In genomic region chr13:71033026-71033425, GRCh38 we compare ENCODE assay signal across 28 cellular contexts.
"Had no signal": no experiment of that assay in that cellular context is flagged by ENCODE, and none has a peak within 500 bp of the region (broad histone marks: within the 10 kb centered on the region; RNA-seq: fewer than 3 reads in every experiment).

No MANE protein-coding gene starts in this region.

- H3K27me3 Mint-ChIP-seq: naive thymus-derived CD4-positive, alpha-beta T cell; natural killer cell treated with Interleukin-12 subunit alpha and Interleukin-12 subunit beta and Interleukin-15 and Interleukin-18, amount 100 ng/mL, for 72 hours; stimulated activated memory B cell treated with anti-CD40 and anti-IgM and Interleukin-4, amounts not matched to agents 10 μg/mL and 1 μg/mL and 100 μg/mL, for 72 hours; type B pancreatic cell had no signal

- H3K4me3 ChIP-seq: heart right ventricle, hepatocyte, lower lobe of right lung, mucosa of descending colon, pancreas, prostate gland, sigmoid colon, spleen, suprapubic skin, tibial nerve, vagina had no signal

- ATAC-seq: heart right ventricle; left cardiac atrium; left lobe of liver; left ventricle myocardium superior; mucosa of descending colon; naive thymus-derived CD4-positive, alpha-beta T cell; natural killer cell treated with Interleukin-12 subunit alpha and Interleukin-12 subunit beta and Interleukin-15 and Interleukin-18, amount 100 ng/mL, for 72 hours; right cardiac atrium; stimulated activated memory B cell treated with anti-CD40 and anti-IgM and Interleukin-4, amounts not matched to agents 10 μg/mL and 1 μg/mL and 100 μg/mL, for 72 hours had no signal

- H3K36me3 Mint-ChIP-seq: naive thymus-derived CD4-positive, alpha-beta T cell; stimulated activated memory B cell treated with anti-CD40 and anti-IgM and Interleukin-4, amounts not matched to agents 10 μg/mL and 1 μg/mL and 100 μg/mL, for 72 hours; type B pancreatic cell had no signal

- H2AFZ ChIP-seq: hepatocyte had no signal

- H3K27ac Mint-ChIP-seq: naive thymus-derived CD4-positive, alpha-beta T cell; natural killer cell treated with Interleukin-12 subunit alpha and Interleukin-12 subunit beta and Interleukin-15 and Interleukin-18, amount 100 ng/mL, for 72 hours; stimulated activated memory B cell treated with anti-CD40 and anti-IgM and Interleukin-4, amounts not matched to agents 10 μg/mL and 1 μg/mL and 100 μg/mL, for 72 hours; type B pancreatic cell had no signal

- H3K9me3 ChIP-seq: mucosa of descending colon, pancreas, prostate gland, suprapubic skin, vagina had no signal

- H3K27ac ChIP-seq: heart right ventricle, hepatocyte, lower lobe of right lung, pancreas, prostate gland, sigmoid colon, spleen, suprapubic skin, tibial nerve, vagina had no signal

- H3K27me3 ChIP-seq: heart right ventricle, hepatocyte, pancreas, sigmoid colon, spleen, suprapubic skin, tibial nerve, vagina had no signal

- H3K36me3 ChIP-seq: heart right ventricle, lower lobe of right lung, pancreas, prostate gland, sigmoid colon, spleen, suprapubic skin, tibial nerve, vagina had no signal

- H3K79me2 ChIP-seq: hepatocyte had no signal

- H3K4me2 ChIP-seq: hepatocyte had no signal

- H3K4me1 Mint-ChIP-seq: naive thymus-derived CD4-positive, alpha-beta T cell; stimulated activated memory B cell treated with anti-CD40 and anti-IgM and Interleukin-4, amounts not matched to agents 10 μg/mL and 1 μg/mL and 100 μg/mL, for 72 hours had no signal

- H3K4me1 ChIP-seq: heart right ventricle, lower lobe of right lung, pancreas, prostate gland, sigmoid colon, spleen, suprapubic skin, tibial nerve, vagina had no signal

- DNase-seq: heart right ventricle; kidney glomerular epithelial cell; left cardiac atrium; left ventricle myocardium superior; lower lobe of right lung; mammary epithelial cell; mesendoderm; midbrain; mucosa of descending colon; naive thymus-derived CD4-positive, alpha-beta T cell; nucleus accumbens; retina; right cardiac atrium; sigmoid colon; small intestine; spleen; stimulated activated CD4-positive, alpha-beta T cell treated with anti-CD3 and anti-CD28 coated beads, Interleukin-4, amount 100 ng/mL, for 24 hours; stimulated activated naive CD4-positive, alpha-beta T cell treated with Interleukin-2 at 50 U/mL for 16 hours had no signal

- H3K4me3 Mint-ChIP-seq: naive thymus-derived CD4-positive, alpha-beta T cell; natural killer cell treated with Interleukin-12 subunit alpha and Interleukin-12 subunit beta and Interleukin-15 and Interleukin-18, amount 100 ng/mL, for 72 hours; stimulated activated memory B cell treated with anti-CD40 and anti-IgM and Interleukin-4, amounts not matched to agents 10 μg/mL and 1 μg/mL and 100 μg/mL, for 72 hours; type B pancreatic cell had no signal
